3 cellular contexts compared by ENCODE assay signal in genomic region chr2:110476952-110477351, GRCh38. TPM values are rescaled to one million over a fixed set of nuclear protein-coding genes. Genes with fewer than 3 reads are reported as not detected.
"Had no signal": no experiment of that assay in that cellular context is flagged by ENCODE, and none has a peak within 500 bp of the region (broad histone marks: within the 10 kb centered on the region; RNA-seq: fewer than 3 reads in every experiment).

No MANE protein-coding gene starts in this region.

RNA-seq across cellular contexts. Expression of gene LIMS4, which starts 4.3 kb away (rescaled TPM):
- total RNA-seq: activated CD4-positive, alpha-beta T cell treated with anti-CD3 and anti-CD28 coated beads, Interleukin-2, amount 10 ng/mL, durations not matched to agents 24 days and 14 days; activated T-helper 1 cell treated with anti-CD3 and anti-CD28 coated beads, Interleukin-12 subunit alpha, Interleukin-12 subunit beta, Interleukin-2, Interleukin-4 antibody, amounts not matched to agents 30 ng/mL and 10 ng/mL and 1 ng/mL, durations not matched to agents 14 hours and 24 hours and 36 hours; bronchial epithelial cell had no signal
